1 cellular context compared by ENCODE assay signal in the genomic region with DNA sequence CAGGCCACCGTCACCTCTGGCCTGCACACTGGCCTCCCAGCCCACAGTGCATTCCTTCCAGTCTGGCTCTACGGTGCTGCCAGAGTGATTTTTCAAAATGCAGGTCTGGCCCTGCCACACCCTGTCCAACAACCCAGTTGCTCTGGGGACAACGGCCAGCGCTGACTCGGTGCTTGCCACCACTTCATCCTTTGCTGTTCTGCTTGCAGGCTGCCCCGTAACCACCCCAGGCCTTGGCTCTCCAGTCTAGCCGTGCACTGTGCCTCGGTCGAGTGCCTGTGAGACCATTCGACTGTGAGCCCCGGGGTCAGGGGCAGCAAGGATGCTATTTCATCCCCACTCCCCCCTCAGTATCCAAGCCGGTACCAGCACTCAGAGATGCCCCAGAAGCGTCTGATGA.
TF ChIP-seq lines count a peak whose summit lies in the region.

No MANE protein-coding gene starts in this region.

TF ChIP-seq in HepG2, 621 proteins besides CTCF, POLR2A, EP300 and RAD21 (continued from another document):
- TF ChIP-seq, protein P1, sequence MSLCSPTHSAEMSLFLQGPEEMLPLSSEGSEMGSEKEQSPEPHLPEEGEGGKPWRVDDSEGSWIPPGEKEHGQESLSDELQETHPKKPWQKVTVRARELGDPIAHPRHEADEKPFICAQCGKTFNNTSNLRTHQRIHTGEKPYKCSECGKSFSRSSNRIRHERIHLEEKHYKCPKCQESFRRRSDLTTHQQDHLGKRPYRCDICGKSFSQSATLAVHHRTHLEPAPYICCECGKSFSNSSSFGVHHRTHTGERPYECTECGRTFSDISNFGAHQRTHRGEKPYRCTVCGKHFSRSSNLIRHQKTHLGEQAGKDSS (CRISPR knock-in tag; IDR thresholded peaks at IDR 0.05; ENCODE audit: borderline replicate concordance, low read depth) = no peak
- TF ChIP-seq NR2F6 (IDR thresholded peaks at IDR 0.05) = no peak
- no peak for TF ChIP-seq NR2F6 (CRISPR knock-in tag; IDR thresholded peaks at IDR 0.05)
- TF ChIP-seq, protein P2, sequence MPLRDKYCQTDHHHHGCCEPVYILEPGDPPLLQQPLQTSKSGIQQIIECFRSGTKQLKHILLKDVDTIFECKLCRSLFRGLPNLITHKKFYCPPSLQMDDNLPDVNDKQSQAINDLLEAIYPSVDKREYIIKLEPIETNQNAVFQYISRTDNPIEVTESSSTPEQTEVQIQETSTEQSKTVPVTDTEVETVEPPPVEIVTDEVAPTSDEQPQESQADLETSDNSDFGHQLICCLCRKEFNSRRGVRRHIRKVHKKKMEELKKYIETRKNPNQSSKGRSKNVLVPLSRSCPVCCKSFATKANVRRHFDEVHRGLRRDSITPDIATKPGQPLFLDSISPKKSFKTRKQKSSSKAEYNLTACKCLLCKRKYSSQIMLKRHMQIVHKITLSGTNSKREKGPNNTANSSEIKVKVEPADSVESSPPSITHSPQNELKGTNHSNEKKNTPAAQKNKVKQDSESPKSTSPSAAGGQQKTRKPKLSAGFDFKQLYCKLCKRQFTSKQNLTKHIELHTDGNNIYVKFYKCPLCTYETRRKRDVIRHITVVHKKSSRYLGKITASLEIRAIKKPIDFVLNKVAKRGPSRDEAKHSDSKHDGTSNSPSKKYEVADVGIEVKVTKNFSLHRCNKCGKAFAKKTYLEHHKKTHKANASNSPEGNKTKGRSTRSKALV (CRISPR knock-in tag; IDR thresholded peaks at IDR 0.05) = no peak
- TF ChIP-seq GPN1 (CRISPR knock-in tag; IDR thresholded peaks at IDR 0.05; ENCODE audit: borderline replicate concordance) = no peak
TF ChIP-seq in HepG2: peak in this region for 1.
